20 cellular contexts compared by ENCODE assay signal in genomic region chr1:20051218-20051829, GRCh38. TPM values are rescaled to one million over a fixed set of nuclear protein-coding genes. Genes with fewer than 3 reads are reported as not detected.
"Had no signal": no experiment of that assay in that cellular context is flagged by ENCODE, and none has a peak within 500 bp of the region (broad histone marks: within the 10 kb centered on the region; RNA-seq: fewer than 3 reads in every experiment).

No MANE protein-coding gene starts in this region.

- H3K9me3 ChIP-seq: sigmoid colon, testis, upper lobe of right lung, vagina had no signal

- ATAC-seq: effector memory CD8-positive, alpha-beta T cell; heart right ventricle; natural killer cell; stimulated activated naive B cell treated with anti-CD40 and anti-IgM and Interleukin-4, amounts not matched to agents 10 μg/mL and 1 μg/mL and 100 μg/mL, for 72 hours; stimulated activated naive CD8-positive, alpha-beta T cell treated with anti-CD3 and anti-CD28 coated beads, Interleukin-15, amount 100 ng/mL, for 72 hours; upper lobe of right lung had no signal

- DNase-seq: effector memory CD8-positive, alpha-beta T cell; heart right ventricle; hypothalamus; kidney glomerular epithelial cell; natural killer cell; sigmoid colon; stimulated activated CD4-positive, alpha-beta T cell treated with anti-CD3 and anti-CD28 coated beads, Interleukin-2, amount 100 ng/mL, for 24 hours; stimulated activated CD4-positive, alpha-beta T cell treated with anti-CD3 and anti-CD28 coated beads, Interleukin-4, amount 100 ng/mL, for 4 hours; stimulated activated naive B cell treated with anti-CD40 and anti-IgM and Interleukin-4, amounts not matched to agents 10 μg/mL and 1 μg/mL and 100 μg/mL, for 72 hours; stimulated activated naive CD8-positive, alpha-beta T cell treated with anti-CD3 and anti-CD28 coated beads, Interleukin-15, amount 100 ng/mL, for 72 hours; testis; upper lobe of right lung had no signal

- H3K4me1 ChIP-seq: sigmoid colon, testis, tibial nerve, upper lobe of right lung, vagina had no signal

- H3K27me3 ChIP-seq: right atrium auricular region, sigmoid colon, testis, tibial nerve, upper lobe of right lung, vagina had no signal

- H3K36me3 ChIP-seq: sigmoid colon, tibial nerve, upper lobe of right lung, vagina had no signal

- H3K4me3 ChIP-seq: heart right ventricle, right atrium auricular region, sigmoid colon, skin epidermis, testis, tibial nerve, upper lobe of right lung, vagina had no signal

- H3K27ac ChIP-seq: heart right ventricle, right atrium auricular region, sigmoid colon, skin epidermis, testis, tibial nerve, upper lobe of right lung, vagina had no signal

RNA-seq across cellular contexts. Expression of gene PLA2G5, which starts 18.7 kb away (rescaled TPM):
- total RNA-seq: epithelial cell of proximal tubule, myocyte, natural killer cell, neural crest cell, osteocyte had no signal
